In genomic region chr2:175559613-175560012, GRCh38 we compare ENCODE assay signal across 21 cellular contexts.
DNase-seq lines count a peak whose midpoint lies in the region; ATAC-seq, FAIRE-seq and TF ChIP-seq lines count a peak whose summit lies in the region.
"Had no signal": no experiment of that assay in that cellular context is flagged by ENCODE, and none has a peak within 500 bp of the region (broad histone marks: within the 10 kb centered on the region; RNA-seq: fewer than 3 reads in every experiment).

No MANE protein-coding gene starts in this region.

- H3K4ac ChIP-seq in IMR-90 (ENCODE audit: low read depth, low read length) = no peak overlapping the region

- H2AFZ ChIP-seq in IMR-90 (replicated peaks; ENCODE audit: low read length, poor library complexity) (no peak overlapping the region), neural cell (ENCODE audit: low read depth, low read length) (no peak overlapping the region)

- H3K56ac ChIP-seq in IMR-90 (ENCODE audit: extremely low read depth, insufficient read depth, low read length) = no peak overlapping the region

- no TSS peak for BruUV-seq in IMR-90 (replicated peaks; lab: Mats Ljungman, UMichigan)

- WGBS in A549 (ENCODE audit: missing lambda C conversion rate) = 33% methylated on average over 3 of the region's 3 CpGs
- 70% methylated on average over 2 of the region's 3 CpGs; no CpG with 5 or more reads in 1 of the 2 experiments for WGBS in IMR-90 (ENCODE audit: extremely low coverage in 2 of 2, insufficient read length in 1 of 2), 2 experiments

- H3K79me1 ChIP-seq in IMR-90 (ENCODE audit: low read depth in 1 of 2, low read length in 2 of 2) = no peaks in the 10 kb centered on the region

- dilution Hi-C loops in IMR-90 (cut with HindIII; ENCODE audit: low sequenced_read_pairs, unreplicated experiment) = no loop called here

- intact Hi-C loops in IMR-90 (cut with micrococcal nuclease) = no loop called here

- TF ChIP-seq POLR2A in A549 (IDR thresholded peaks at IDR 0.05; ENCODE audit: low read length) (no peak), IMR-90 (IDR thresholded peaks at IDR 0.05; ENCODE audit: low read depth, low read length) (no peak)

- H3K4me1 ChIP-seq in A549 (no peaks in the 10 kb centered on the region), IMR-90 (ENCODE audit: control insufficient read depth, insufficient read depth, low read length) (no peaks in the 10 kb centered on the region)
- H3K4me1 ChIP-seq: BLaER1 treated with 17β-estradiol and CSF1 and Interleukin-3, amounts not matched to agents 10 nM and 100 nM; Caco-2 had no signal

- H3K9ac ChIP-seq in IMR-90 (ENCODE audit: low read depth, low read length) (no peak overlapping the region), SK-N-MC (ENCODE audit: insufficient read length) (no peak overlapping the region), neural cell (ENCODE audit: low read length) (peak overlapping the region; percentile 19)
- H3K9ac ChIP-seq: BLaER1 treated with 17β-estradiol and CSF1 and Interleukin-3, amounts not matched to agents 10 nM and 100 nM had no signal

- ATAC-seq in A549 (no peak), IMR-90 (ENCODE audit: low read depth) (no peak), omental fat pad (ENCODE audit: low FRiP score) (no peak), HG02759 (IDR thresholded peaks at IDR 0.05; ENCODE audit: unreplicated experiment) (no peak)
- ATAC-seq: CD8-positive, alpha-beta T cell had no signal

- no peak for FAIRE-seq in A549 (lab: Jason Lieb, UNC)
- FAIRE-seq: D721Med, G401.6, GM12891, GM19239 had no signal

- H3K4me2 ChIP-seq in A549 = no peak overlapping the region
- no peak overlapping the region for H3K4me2 ChIP-seq in IMR-90 (ENCODE audit: low read depth, low read length)
- peak overlapping the region; percentile 7 for H3K4me2 ChIP-seq in neural cell (ENCODE audit: low read length)
- H3K4me2 ChIP-seq: BLaER1 treated with 17β-estradiol and CSF1 and Interleukin-3, amounts not matched to agents 10 nM and 100 nM had no signal

- in situ Hi-C loops in IMR-90 (cut with MboI; ENCODE audit: low sequenced_read_pairs) = no loop called here

- H4K20me1 ChIP-seq in IMR-90 (ENCODE audit: insufficient read depth, low read length) (no peaks in the 10 kb centered on the region), neural cell (ENCODE audit: insufficient read depth) (no peaks in the 10 kb centered on the region)
- H4K20me1 ChIP-seq: BLaER1 treated with 17β-estradiol and CSF1 and Interleukin-3, amounts not matched to agents 10 nM and 100 nM had no signal

- TF ChIP-seq RAD21 in A549 (conservative IDR thresholded peaks at IDR 0.05 in 1 of 2, IDR thresholded peaks at IDR 0.05 in 1 of 2) (no peak), IMR-90 (IDR thresholded peaks at IDR 0.05; ENCODE audit: low read length) (no peak), neural cell (conservative IDR thresholded peaks at IDR 0.05) (no peak)

- H3K9me1 ChIP-seq in IMR-90 (ENCODE audit: insufficient read depth, low read length) = no peaks in the 10 kb centered on the region

- TF ChIP-seq EP300 in A549 (IDR thresholded peaks at IDR 0.05) = no peak
- TF ChIP-seq EP300 in neural cell (conservative IDR thresholded peaks at IDR 0.05; ENCODE audit: poor library complexity, severe bottlenecking) = no peak

- H3K23ac ChIP-seq in IMR-90 (ENCODE audit: low read depth, low read length) = no peak overlapping the region

- H3K9me3 ChIP-seq in A549 (no peaks in the 10 kb centered on the region), IMR-90 (ENCODE audit: control insufficient read depth, insufficient read depth, low read length) (no peaks in the 10 kb centered on the region), SK-N-MC (ENCODE audit: low read depth, low read length) (no peaks in the 10 kb centered on the region), neural cell (ENCODE audit: low read length) (no peaks in the 10 kb centered on the region)
- H3K9me3 ChIP-seq: BLaER1 treated with 17β-estradiol and CSF1 and Interleukin-3, amounts not matched to agents 10 nM and 100 nM; Caco-2 had no signal

- no peak overlapping the region for H2BK5ac ChIP-seq in IMR-90 (ENCODE audit: low read depth, low read length, poor library complexity, severe bottlenecking)

- H3K27ac ChIP-seq in A549 (no peak overlapping the region), IMR-90 (ENCODE audit: insufficient read depth, low read length) (no peak overlapping the region), SK-N-MC (peak overlapping the region; percentile 47), neural cell (ENCODE audit: low read length) (peak overlapping the region; percentile 78)
- H3K27ac ChIP-seq: BLaER1 treated with 17β-estradiol and CSF1 and Interleukin-3, amounts not matched to agents 10 nM and 100 nM; C4-2B had no signal

- no peak overlapping the region for H3K14ac ChIP-seq in IMR-90 (replicated peaks; ENCODE audit: low read depth, low read length)

- no peak overlapping the region for H2AK5ac ChIP-seq in IMR-90 (ENCODE audit: low read depth, low read length)

- POLR2A ChIA-PET in A549 (lab: Yijun Ruan, JAX) = no interaction called here
- POLR2A ChIA-PET in IMR-90 (lab: Charles Lee; ENCODE audit: unreplicated experiment) = no interaction called here

- H3K4me3 ChIP-seq in A549 (no peak overlapping the region), IMR-90 (ENCODE audit: insufficient read depth, low read depth, low read length) (no peak overlapping the region), SK-N-MC (peak overlapping the region; percentile 50), neural cell (ENCODE audit: low read length) (peak overlapping the region; percentile 31)
- H3K4me3 ChIP-seq: BLaER1 treated with 17β-estradiol and CSF1 and Interleukin-3, amounts not matched to agents 10 nM and 100 nM had no signal

- no peak overlapping the region for H2AK9ac ChIP-seq in IMR-90 (replicated peaks; ENCODE audit: low read depth, low read length, poor library complexity)

- no peak overlapping the region for H4K91ac ChIP-seq in IMR-90 (ENCODE audit: insufficient read depth, low read depth, low read length)

- H2BK15ac ChIP-seq in IMR-90 (ENCODE audit: low read depth, low read length) = no peak overlapping the region

- H3K27me3 ChIP-seq in IMR-90 (ENCODE audit: control insufficient read depth, insufficient read depth, low read length) (no peaks in the 10 kb centered on the region; the same call in 1 of the 2 replicates), neural cell (ENCODE audit: insufficient read depth, low read depth, low read length) (no peaks in the 10 kb centered on the region)
- H3K27me3 ChIP-seq: BLaER1 treated with 17β-estradiol and CSF1 and Interleukin-3, amounts not matched to agents 10 nM and 100 nM had no signal

- H4K5ac ChIP-seq in IMR-90 (ENCODE audit: low read depth, low read length) = no peak overlapping the region

- H4K8ac ChIP-seq in IMR-90 (ENCODE audit: low read depth in 2 of 2, low read length in 2 of 2) = no peak overlapping the region

- H3K79me2 ChIP-seq in neural cell (replicated peaks; ENCODE audit: insufficient read depth, low read length) = no peaks in the 10 kb centered on the region

- no peak overlapping the region for H2BK20ac ChIP-seq in IMR-90 (ENCODE audit: low read depth, low read length)

- TF ChIP-seq CTCF in A549 (IDR thresholded peaks at IDR 0.05) (no peak), IMR-90 (conservative IDR thresholded peaks at IDR 0.05; ENCODE audit: low read depth, low read length) (no peak), neural cell (IDR thresholded peaks at IDR 0.05; ENCODE audit: poor library complexity, severe bottlenecking) (no peak), omental fat pad (IDR thresholded peaks at IDR 0.05) (no peak)

- H3K36me3 ChIP-seq in IMR-90 (ENCODE audit: control insufficient read depth, insufficient read depth, low read length) (no peaks in the 10 kb centered on the region), SK-N-MC (ENCODE audit: insufficient read depth, low read length) (no peaks in the 10 kb centered on the region), neural cell (ENCODE audit: insufficient read depth, low read length) (no peaks in the 10 kb centered on the region)
- H3K36me3 ChIP-seq: BLaER1 treated with 17β-estradiol and CSF1 and Interleukin-3, amounts not matched to agents 10 nM and 100 nM had no signal

- H3K9me2 ChIP-seq in neural cell (ENCODE audit: insufficient read depth, low read length) = no peaks in the 10 kb centered on the region

- H3F3A ChIP-seq in neural cell (ENCODE audit: insufficient read depth, low read length, poor library complexity, severe bottlenecking) = no peaks in the 10 kb centered on the region

- no peak overlapping the region for H2BK120ac ChIP-seq in IMR-90 (ENCODE audit: low read depth, low read length)

- H3K18ac ChIP-seq in IMR-90 (ENCODE audit: low read depth, low read length) = no peak overlapping the region

- DNase-seq in A549 (ENCODE audit: low read depth in 1 of 2, low spot score in 1 of 2) (no peak), IMR-90 (no peak), SK-N-MC (ENCODE audit: low read depth, low spot score) (no peak), omental fat pad (ENCODE audit: low spot score) (no peak), retina (no peak)
- DNase-seq: 8988T; AML-193; Caco-2; Calu3; CD4-positive, alpha-beta T cell; CD8-positive, alpha-beta T cell; DMS79 treated with DMSO at 0.1 percent for 48 hours; GF-D8 had no signal

- CTCF ChIA-PET in A549 (lab: Yijun Ruan, JAX) (no interaction called here), IMR-90 (lab: Yijun Ruan, JAX) (no interaction called here)

TF ChIP-seq in A549, 52 proteins besides CTCF, POLR2A, EP300 and RAD21:
- peak; percentile 29 for TF ChIP-seq MAFK (IDR thresholded peaks at IDR 0.05; ENCODE audit: partially characterized antibody)
- no peak for TF ChIP-seq HOXB5 (CRISPR knock-in tag; IDR thresholded peaks at IDR 0.05)

TF ChIP-seq in IMR-90, 13 proteins besides CTCF, POLR2A, EP300 and RAD21:
- TF ChIP-seq MAFK (IDR thresholded peaks at IDR 0.05; ENCODE audit: low read depth, low read length) (peak; percentile 58), BHLHE40 (IDR thresholded peaks at IDR 0.05; ENCODE audit: low read depth, low read length) (no peak)

Comparison
In these comparisons a context has a peak if more than half of its experiments do, and no peak if none do; other contexts are left out.
1. H3K27ac ChIP-seq: peak in SK-N-MC (single experiment) and neural cell (single experiment); none in A549 (0 of 2) and IMR-90 (single experiment).
2. H3K4me3 ChIP-seq: peak in SK-N-MC (single experiment) and neural cell (single experiment); none in A549 (single experiment) and IMR-90 (single experiment).